14 cellular contexts compared by ENCODE assay signal in the genomic region with DNA sequence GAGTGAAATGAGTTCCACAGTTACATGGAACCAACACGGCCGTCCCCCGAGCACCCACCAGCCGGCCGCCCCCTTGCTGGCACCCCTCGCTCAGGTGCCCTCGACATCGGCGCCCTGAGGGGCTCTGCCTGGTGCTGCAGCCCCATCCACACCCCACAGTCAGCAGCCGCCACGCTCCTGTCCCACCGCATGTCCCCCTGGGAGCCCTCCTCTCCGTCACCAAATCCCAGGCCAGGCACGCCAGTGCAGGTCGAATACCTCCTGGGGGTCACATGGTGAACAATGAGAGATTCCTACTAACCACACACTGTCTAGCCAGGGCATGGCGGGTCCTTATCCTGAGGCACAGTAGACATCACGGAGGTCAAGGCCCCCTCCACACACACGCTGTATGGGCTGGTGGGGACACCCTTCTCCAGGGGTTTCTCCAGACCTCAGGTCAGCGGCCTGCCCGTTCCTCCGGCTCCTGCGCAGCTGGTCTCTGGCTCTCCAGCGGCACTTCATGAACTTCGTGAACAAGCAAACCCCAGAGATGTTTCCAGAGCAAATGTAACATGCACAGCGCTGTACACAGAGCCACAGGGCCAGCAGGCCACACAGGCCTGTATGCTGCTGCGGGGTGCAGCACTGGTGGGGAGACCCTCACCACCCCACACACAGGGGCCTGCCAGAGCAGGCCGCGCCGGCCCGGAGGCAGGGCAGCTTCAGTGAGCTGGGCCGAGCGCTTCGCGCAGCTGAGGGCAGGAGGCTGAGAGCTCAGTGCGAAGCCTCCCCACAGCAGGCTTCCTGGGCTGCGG. TPM values are rescaled to one million over a fixed set of nuclear protein-coding genes. Genes with fewer than 3 reads are reported as not detected.
A peak's percentile ranks its signal among the peaks of the same experiment; 100 is the strongest.
DNase-seq lines count a peak whose midpoint lies in the region; ATAC-seq and TF ChIP-seq lines count a peak whose summit lies in the region.
"Had no signal": no experiment of that assay in that cellular context is flagged by ENCODE, and none has a peak within 500 bp of the region (broad histone marks: within the 10 kb centered on the region; RNA-seq: fewer than 3 reads in every experiment).

No MANE protein-coding gene starts in this region.

- POLR2A ChIA-PET in activated CD8-positive, alpha-beta T cell treated with anti-CD3 and anti-CD28 coated beads, Interleukin-2, amount 10 ng/mL, durations not matched to agents 7 days and 5 days (lab: Charles Lee): no interaction called here
- POLR2A ChIA-PET in activated CD8-positive, alpha-beta T cell treated with anti-CD3 and anti-CD28 coated beads for 36 hours (lab: Charles Lee): no interaction called here

- H3K27me3 ChIP-seq in RWPE2 (ENCODE audit: insufficient read depth, poor library complexity, severe bottlenecking): no peaks in the 10 kb centered on the region
- H3K27me3 ChIP-seq: hepatocyte had no signal

- peaks cover 41% of the 10 kb centered on the region for H3K36me3 Mint-ChIP-seq in activated CD8-positive, alpha-beta T cell treated with anti-CD3 and anti-CD28 coated beads, Interleukin-2, amount 10 ng/mL, durations not matched to agents 7 days and 5 days (ENCODE audit: low read depth)
- peaks cover 17% of the 10 kb centered on the region for H3K36me3 Mint-ChIP-seq in activated CD8-positive, alpha-beta T cell treated with anti-CD3 and anti-CD28 coated beads for 36 hours (ENCODE audit: low read depth)
- H3K36me3 Mint-ChIP-seq in stimulated activated effector memory CD8-positive, alpha-beta T cell treated with anti-CD3 and anti-CD28 coated beads, Interleukin-12 subunit alpha, Interleukin-12 subunit beta, amount 100 ng/mL, for 72 hours: peaks cover 44% of the 10 kb centered on the region

- no peaks in the 10 kb centered on the region for H3K4me1 ChIP-seq in RWPE2 (ENCODE audit: insufficient read depth, poor library complexity, severe bottlenecking)

- H3K27ac ChIP-seq in RWPE2 (ENCODE audit: poor library complexity, severe bottlenecking): no peak overlapping the region
- H3K27ac ChIP-seq: GM23248, hepatocyte, KMS-11 had no signal

- no peak for DNase-seq in activated CD8-positive, alpha-beta T cell treated with anti-CD3 and anti-CD28 coated beads, Interleukin-2, amount 10 ng/mL, durations not matched to agents 7 days and 5 days
- no peak for DNase-seq in activated CD8-positive, alpha-beta T cell treated with anti-CD3 and anti-CD28 coated beads for 36 hours
- DNase-seq in RWPE2 (ENCODE audit: low spot score) (peak; percentile 41), cardiac septum (ENCODE audit: low spot score) (peak; percentile 65), NCI-H1436 treated with DMSO at 0.1 percent for 48 hours (lab: John Stamatoyannopoulos, UW) (no peak), cortex of kidney (lab: John Stamatoyannopoulos, UW) (no peak)
- no peak for DNase-seq in stimulated activated effector memory CD8-positive, alpha-beta T cell treated with anti-CD3 and anti-CD28 coated beads, Interleukin-12 subunit alpha, Interleukin-12 subunit beta, amount 100 ng/mL, for 72 hours (ENCODE audit: low spot score in 2 of 2)
- DNase-seq: GM23248, NCI-H1417 treated with DMSO at 0.1 percent for 48 hours, NCI-H524 had no signal

- no peaks in the 10 kb centered on the region for H3K27me3 Mint-ChIP-seq in activated CD8-positive, alpha-beta T cell treated with anti-CD3 and anti-CD28 coated beads, Interleukin-2, amount 10 ng/mL, durations not matched to agents 7 days and 5 days (ENCODE audit: low read depth)
- H3K27me3 Mint-ChIP-seq in activated CD8-positive, alpha-beta T cell treated with anti-CD3 and anti-CD28 coated beads for 36 hours: no peaks in the 10 kb centered on the region

- H3K9me3 Mint-ChIP-seq in activated CD8-positive, alpha-beta T cell treated with anti-CD3 and anti-CD28 coated beads, Interleukin-2, amount 10 ng/mL, durations not matched to agents 7 days and 5 days (ENCODE audit: insufficient read depth): no peaks in the 10 kb centered on the region
- H3K9me3 Mint-ChIP-seq in activated CD8-positive, alpha-beta T cell treated with anti-CD3 and anti-CD28 coated beads for 36 hours: no peaks in the 10 kb centered on the region
- peaks cover 5% of the 10 kb centered on the region for H3K9me3 Mint-ChIP-seq in stimulated activated effector memory CD8-positive, alpha-beta T cell treated with anti-CD3 and anti-CD28 coated beads, Interleukin-12 subunit alpha, Interleukin-12 subunit beta, amount 100 ng/mL, for 72 hours
- H3K9me3 Mint-ChIP-seq: nephron had no signal

- ATAC-seq in activated CD8-positive, alpha-beta T cell treated with anti-CD3 and anti-CD28 coated beads, Interleukin-2, amount 10 ng/mL, durations not matched to agents 7 days and 5 days: peak; percentile 16
- no peak for ATAC-seq in activated CD8-positive, alpha-beta T cell treated with anti-CD3 and anti-CD28 coated beads for 36 hours
- ATAC-seq in RWPE2 (ENCODE audit: low read depth) (no peak; the same call in 2 of the 3 replicates), HG03565 (IDR thresholded peaks at IDR 0.05; ENCODE audit: unreplicated experiment) (no peak)
- ATAC-seq in stimulated activated effector memory CD8-positive, alpha-beta T cell treated with anti-CD3 and anti-CD28 coated beads, Interleukin-12 subunit alpha, Interleukin-12 subunit beta, amount 100 ng/mL, for 72 hours: no peak

- intact Hi-C loops in activated CD8-positive, alpha-beta T cell treated with anti-CD3 and anti-CD28 coated beads for 36 hours (cut with micrococcal nuclease): no loop called here
- intact Hi-C loops in cardiac septum (cut with DNase I): no loop called here

- peaks cover 29% of the 10 kb centered on the region for H3K4me1 Mint-ChIP-seq in activated CD8-positive, alpha-beta T cell treated with anti-CD3 and anti-CD28 coated beads, Interleukin-2, amount 10 ng/mL, durations not matched to agents 7 days and 5 days (ENCODE audit: low read depth)
- peaks cover 20% of the 10 kb centered on the region for H3K4me1 Mint-ChIP-seq in activated CD8-positive, alpha-beta T cell treated with anti-CD3 and anti-CD28 coated beads for 36 hours (ENCODE audit: low read depth)
- H3K4me1 Mint-ChIP-seq in stimulated activated effector memory CD8-positive, alpha-beta T cell treated with anti-CD3 and anti-CD28 coated beads, Interleukin-12 subunit alpha, Interleukin-12 subunit beta, amount 100 ng/mL, for 72 hours: peaks cover 19% of the 10 kb centered on the region
- H3K4me1 Mint-ChIP-seq: nephron had no signal

- CTCF ChIA-PET in activated CD8-positive, alpha-beta T cell treated with anti-CD3 and anti-CD28 coated beads, Interleukin-2, amount 10 ng/mL, durations not matched to agents 7 days and 5 days (lab: Charles Lee): no interaction called here
- CTCF ChIA-PET in activated CD8-positive, alpha-beta T cell treated with anti-CD3 and anti-CD28 coated beads for 36 hours (lab: Charles Lee): no interaction called here

- peak overlapping the region; percentile 85 for H3K27ac Mint-ChIP-seq in activated CD8-positive, alpha-beta T cell treated with anti-CD3 and anti-CD28 coated beads, Interleukin-2, amount 10 ng/mL, durations not matched to agents 7 days and 5 days
- H3K27ac Mint-ChIP-seq in activated CD8-positive, alpha-beta T cell treated with anti-CD3 and anti-CD28 coated beads for 36 hours: no peak overlapping the region
- peak overlapping the region; percentile 45 for H3K27ac Mint-ChIP-seq in stimulated activated effector memory CD8-positive, alpha-beta T cell treated with anti-CD3 and anti-CD28 coated beads, Interleukin-12 subunit alpha, Interleukin-12 subunit beta, amount 100 ng/mL, for 72 hours
- H3K27ac Mint-ChIP-seq: nephron had no signal

- peaks cover 30% of the 10 kb centered on the region for H3K36me3 ChIP-seq in RWPE2 (ENCODE audit: low read depth)

- no peak for TF ChIP-seq CTCF in activated CD8-positive, alpha-beta T cell treated with anti-CD3 and anti-CD28 coated beads for 36 hours (IDR thresholded peaks at IDR 0.05)
- TF ChIP-seq CTCF in RWPE2 (IDR thresholded peaks at IDR 0.05; ENCODE audit: poor library complexity, severe bottlenecking): no peak

- H3K4me3 ChIP-seq in RWPE2 (ENCODE audit: severe bottlenecking): no peak overlapping the region
- H3K4me3 ChIP-seq: GM23248, hepatocyte had no signal

- H3K4me3 Mint-ChIP-seq in activated CD8-positive, alpha-beta T cell treated with anti-CD3 and anti-CD28 coated beads, Interleukin-2, amount 10 ng/mL, durations not matched to agents 7 days and 5 days: no peak overlapping the region
- H3K4me3 Mint-ChIP-seq in activated CD8-positive, alpha-beta T cell treated with anti-CD3 and anti-CD28 coated beads for 36 hours: no peak overlapping the region
- peak overlapping the region; percentile 37 for H3K4me3 Mint-ChIP-seq in stimulated activated effector memory CD8-positive, alpha-beta T cell treated with anti-CD3 and anti-CD28 coated beads, Interleukin-12 subunit alpha, Interleukin-12 subunit beta, amount 100 ng/mL, for 72 hours
- H3K4me3 Mint-ChIP-seq: nephron had no signal

- H3K9me3 ChIP-seq in RWPE2 (ENCODE audit: severe bottlenecking): no peaks in the 10 kb centered on the region

RNA-seq across cellular contexts. Expression of a gene that starts 21.8 kb away (rescaled TPM):
- 10 to 100 TPM; 13.6 to 16.0 TPM for total RNA-seq in activated CD8-positive, alpha-beta T cell treated with anti-CD3 and anti-CD28 coated beads, Interleukin-2, amount 10 ng/mL, durations not matched to agents 7 days and 5 days
- 10 to 100 TPM; 11.7 to 12.4 TPM for total RNA-seq in activated CD8-positive, alpha-beta T cell treated with anti-CD3 and anti-CD28 coated beads for 36 hours
- total RNA-seq in cardiac septum: 20.1 TPM

Comparison
In these comparisons a context has a peak if more than half of its experiments do, and no peak if none do; other contexts are left out.
1. DNase-seq: peak in RWPE2 (single experiment) and cardiac septum (single experiment); none in activated CD8-positive, alpha-beta T cell treated with anti-CD3 and anti-CD28 coated beads, Interleukin-2, amount 10 ng/mL, durations not matched to agents 7 days and 5 days (single experiment), activated CD8-positive, alpha-beta T cell treated with anti-CD3 and anti-CD28 coated beads for 36 hours (single experiment), stimulated activated effector memory CD8-positive, alpha-beta T cell treated with anti-CD3 and anti-CD28 coated beads, Interleukin-12 subunit alpha, Interleukin-12 subunit beta, amount 100 ng/mL, for 72 hours (0 of 2), NCI-H1436 treated with DMSO at 0.1 percent for 48 hours (single experiment) and cortex of kidney (single experiment).